ENCODE assay signal across 8 cellular contexts in the genomic region with DNA sequence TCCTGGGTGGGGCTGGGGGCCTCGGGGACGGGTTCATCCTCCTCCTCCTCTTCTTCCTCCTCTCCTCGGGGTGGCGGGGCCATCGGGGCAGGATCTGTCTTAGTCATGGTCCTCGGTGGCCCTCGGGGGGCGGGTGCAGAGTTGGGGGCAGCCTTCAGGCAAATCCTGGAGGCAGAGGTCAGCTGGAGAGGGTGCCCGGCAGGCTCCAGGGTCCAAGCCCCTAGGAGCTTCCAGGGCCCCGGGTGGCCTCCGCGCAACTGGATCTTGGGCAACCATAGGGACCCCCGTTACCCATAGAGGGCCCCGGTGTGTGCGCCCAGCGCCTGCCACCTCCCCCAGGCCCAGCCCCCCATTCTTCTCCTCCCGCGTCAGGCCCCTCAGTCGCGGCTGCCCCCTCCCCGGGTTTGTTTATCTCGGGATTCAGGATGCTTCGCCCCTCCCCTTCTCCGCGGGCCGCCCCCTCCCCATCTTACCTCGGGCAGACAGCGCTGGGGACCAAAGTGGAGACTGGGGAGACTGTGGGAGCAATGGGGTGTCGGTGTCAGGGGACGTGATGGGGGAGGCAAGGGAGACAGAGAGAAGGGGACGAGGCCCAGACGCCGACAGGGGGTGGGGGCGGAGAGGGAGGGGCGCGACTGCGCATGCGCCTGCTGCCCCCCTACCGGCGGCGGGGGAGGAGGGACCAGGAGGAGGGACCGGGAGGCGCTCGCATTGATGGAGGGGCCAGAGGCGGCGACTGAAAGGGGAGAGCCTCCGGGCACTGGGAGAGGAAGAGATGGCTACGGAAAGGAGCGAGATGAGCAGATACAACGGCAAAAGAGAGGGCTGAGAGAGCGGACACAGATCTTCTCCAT. TPM values are rescaled to one million over a fixed set of nuclear protein-coding genes. Genes with fewer than 3 reads are reported as not detected.
DNase-seq lines count a peak whose midpoint lies in the region; ATAC-seq, FAIRE-seq and TF ChIP-seq lines count a peak whose summit lies in the region.

A gene with protein sequence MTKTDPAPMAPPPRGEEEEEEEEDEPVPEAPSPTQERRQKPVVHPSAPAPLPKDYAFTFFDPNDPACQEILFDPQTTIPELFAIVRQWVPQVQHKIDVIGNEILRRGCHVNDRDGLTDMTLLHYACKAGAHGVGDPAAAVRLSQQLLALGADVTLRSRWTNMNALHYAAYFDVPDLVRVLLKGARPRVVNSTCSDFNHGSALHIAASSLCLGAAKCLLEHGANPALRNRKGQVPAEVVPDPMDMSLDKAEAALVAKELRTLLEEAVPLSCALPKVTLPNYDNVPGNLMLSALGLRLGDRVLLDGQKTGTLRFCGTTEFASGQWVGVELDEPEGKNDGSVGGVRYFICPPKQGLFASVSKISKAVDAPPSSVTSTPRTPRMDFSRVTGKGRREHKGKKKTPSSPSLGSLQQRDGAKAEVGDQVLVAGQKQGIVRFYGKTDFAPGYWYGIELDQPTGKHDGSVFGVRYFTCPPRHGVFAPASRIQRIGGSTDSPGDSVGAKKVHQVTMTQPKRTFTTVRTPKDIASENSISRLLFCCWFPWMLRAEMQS (minus strand): TSS at position 623 of the 854 bp plus-strand sequence. CDS start 516 bp downstream, at position 107.

- H3K27me3 ChIP-seq in BE2C (no peaks in the 10 kb centered on the region), endothelial cell of umbilical vein (ENCODE audit: control insufficient read depth in 2 of 2, insufficient read depth in 2 of 2, low read length in 2 of 2) (no peaks in the 10 kb centered on the region)

- H4K20me1 ChIP-seq in endothelial cell of umbilical vein (replicated peaks; ENCODE audit: control insufficient read depth, extremely low read depth, insufficient read depth, low read length): no peaks in the 10 kb centered on the region

- POLR2A ChIA-PET in activated CD4-positive, alpha-beta memory T cell treated with anti-CD3 and anti-CD28 coated beads, Interleukin-2, amount 10 ng/mL, durations not matched to agents 7 days and 5 days (lab: Charles Lee): no interaction called here
- POLR2A ChIA-PET in endothelial cell of umbilical vein (lab: Charles Lee): no interaction called here

- intact Hi-C loops in endothelial cell of umbilical vein (cut with micrococcal nuclease): loop anchor here (1.0 kb wide), 1 partner anchor 22 kb away; the partner anchor contains the start of genes THAP8 and WDR62

- no peaks in the 10 kb centered on the region for H3K9me3 ChIP-seq in BE2C
- no peaks in the 10 kb centered on the region for H3K9me3 ChIP-seq in endothelial cell of umbilical vein (replicated peaks; ENCODE audit: control insufficient read depth, insufficient read depth, low read length)

- H3K9ac ChIP-seq in endothelial cell of umbilical vein (replicated peaks; ENCODE audit: extremely low read depth, insufficient read depth, low read length): peak within 1 kb of the TSS; percentile 55

- no peaks in the 10 kb centered on the region for H3K9me3 Mint-ChIP-seq in activated CD4-positive, alpha-beta memory T cell treated with anti-CD3 and anti-CD28 coated beads, Interleukin-2, amount 10 ng/mL, durations not matched to agents 7 days and 5 days
- no peaks in the 10 kb centered on the region for H3K9me3 Mint-ChIP-seq in memory B cell

- no TSS peak for BruUV-seq in endothelial cell of umbilical vein (replicated peaks; lab: Mats Ljungman, UMichigan)

- ATAC-seq in memory B cell (ENCODE audit: low read depth) (no peak), HG03095 (IDR thresholded peaks at IDR 0.05; ENCODE audit: unreplicated experiment) (no peak)

- peak within 1 kb of the TSS; percentile 87 for H3K4me2 ChIP-seq in endothelial cell of umbilical vein (ENCODE audit: insufficient read depth, low read length)

- TF ChIP-seq CTCF in BE2C (IDR thresholded peaks at IDR 0.05; ENCODE audit: low read depth, low read length) (no peak), endothelial cell of umbilical vein (IDR thresholded peaks at IDR 0.05; ENCODE audit: extremely low read depth in 1 of 2, insufficient read depth in 1 of 2, low read depth in 1 of 2, low read length in 2 of 2) (no peak)

- H3K27ac ChIP-seq in endothelial cell of umbilical vein (ENCODE audit: insufficient read depth, low read depth, low read length): no peak within 1 kb of the TSS

- no peaks in the 10 kb centered on the region for H3K27me3 Mint-ChIP-seq in activated CD4-positive, alpha-beta memory T cell treated with anti-CD3 and anti-CD28 coated beads, Interleukin-2, amount 10 ng/mL, durations not matched to agents 7 days and 5 days
- H3K27me3 Mint-ChIP-seq in memory B cell: no peaks in the 10 kb centered on the region

- H3K27ac Mint-ChIP-seq in activated CD4-positive, alpha-beta memory T cell treated with anti-CD3 and anti-CD28 coated beads, Interleukin-2, amount 10 ng/mL, durations not matched to agents 7 days and 5 days: no peak within 1 kb of the TSS
- no peak within 1 kb of the TSS for H3K27ac Mint-ChIP-seq in memory B cell

- H2AFZ ChIP-seq in endothelial cell of umbilical vein (ENCODE audit: low read depth, low read length): peak within 1 kb of the TSS; percentile 98

- CTCF ChIA-PET in activated CD4-positive, alpha-beta memory T cell treated with anti-CD3 and anti-CD28 coated beads, Interleukin-2, amount 10 ng/mL, durations not matched to agents 7 days and 5 days (lab: Charles Lee): no interaction called here
- CTCF ChIA-PET in endothelial cell of umbilical vein (lab: Charles Lee): interaction anchor here (1.3 kb wide), 1 partner anchor 18 kb away, joined by 3 read pairs; the partner anchor contains the start of gene ALKBH6

- H3K4me3 Mint-ChIP-seq in activated CD4-positive, alpha-beta memory T cell treated with anti-CD3 and anti-CD28 coated beads, Interleukin-2, amount 10 ng/mL, durations not matched to agents 7 days and 5 days: peak within 1 kb of the TSS; percentile 29
- H3K4me3 Mint-ChIP-seq in memory B cell: peak within 1 kb of the TSS; percentile 16

- no peaks in the 10 kb centered on the region for H3K79me2 ChIP-seq in endothelial cell of umbilical vein (ENCODE audit: control insufficient read depth, insufficient read depth, low read length)

- peaks cover 13% of the 10 kb centered on the region for H3K36me3 Mint-ChIP-seq in activated CD4-positive, alpha-beta memory T cell treated with anti-CD3 and anti-CD28 coated beads, Interleukin-2, amount 10 ng/mL, durations not matched to agents 7 days and 5 days (ENCODE audit: low read depth)
- H3K36me3 Mint-ChIP-seq in memory B cell: peaks cover 31% of the 10 kb centered on the region

- FAIRE-seq in endothelial cell of umbilical vein (lab: Jason Lieb, UNC): peak; percentile 62

- no peak for TF ChIP-seq POLR2A in endothelial cell of umbilical vein (IDR thresholded peaks at IDR 0.05; ENCODE audit: low read depth, low read length)

- no peaks in the 10 kb centered on the region for H3K9me1 ChIP-seq in endothelial cell of umbilical vein (replicated peaks; ENCODE audit: control insufficient read depth, extremely low read depth, insufficient read depth, low read length)

- DNase-seq in BE2C (peak; percentile 86), endothelial cell of umbilical vein (ENCODE audit: low read depth, low spot score) (peak; percentile 64), memory B cell (ENCODE audit: low spot score in 2 of 2) (no peak), HuH-7 (ENCODE audit: low spot score) (no peak)
- DNase-seq in Jurkat, Clone E6-1 (ENCODE audit: low read depth, low spot score): peak; percentile 53
- no peak for DNase-seq in activated CD4-positive, alpha-beta memory T cell treated with anti-CD3 and anti-CD28 coated beads, Interleukin-2, amount 10 ng/mL, durations not matched to agents 7 days and 5 days
- peak; percentile 45 for DNase-seq in stimulated activated CD8-positive, alpha-beta memory T cell treated with anti-CD3 and anti-CD28 coated beads, Interleukin-12 subunit alpha, Interleukin-12 subunit beta, amount 100 ng/mL, for 4 hours (ENCODE audit: low read depth)

- dilution Hi-C loops in endothelial cell of umbilical vein (cut with MboI; ENCODE audit: extremely low pct_ligation_motif_present, low sequenced_read_pairs): no loop called here

- peaks cover 44% of the 10 kb centered on the region for H3K4me1 Mint-ChIP-seq in activated CD4-positive, alpha-beta memory T cell treated with anti-CD3 and anti-CD28 coated beads, Interleukin-2, amount 10 ng/mL, durations not matched to agents 7 days and 5 days
- H3K4me1 Mint-ChIP-seq in memory B cell: peaks cover 10% of the 10 kb centered on the region

- H3K36me3 ChIP-seq in BE2C (no peaks in the 10 kb centered on the region), endothelial cell of umbilical vein (ENCODE audit: control insufficient read depth in 2 of 2, extremely low read depth in 1 of 2, insufficient read depth in 2 of 2, low read length in 2 of 2) (peaks cover 0 to under 1% of the 10 kb centered on the region in 2 experiments)

- H3K4me3 ChIP-seq in BE2C (ENCODE audit: low read depth, low read length) (peak within 1 kb of the TSS; percentile 77), endothelial cell of umbilical vein (replicated peaks in 1 of 3; ENCODE audit: insufficient read depth in 1 of 3, low read depth in 1 of 3, low read length in 3 of 3) (peak within 1 kb of the TSS; percentile 63 to 88 (median 74))
- peak within 1 kb of the TSS; percentile 61 for H3K4me3 ChIP-seq in Jurkat, Clone E6-1 (ENCODE audit: low read length)

- H3K4me1 ChIP-seq in BE2C (peaks cover 9% of the 10 kb centered on the region; the same call in 1 of the 2 replicates), endothelial cell of umbilical vein (ENCODE audit: control insufficient read depth, extremely low read depth, insufficient read depth, low read length) (peaks cover 6% of the 10 kb centered on the region)

TF ChIP-seq in endothelial cell of umbilical vein, 7 proteins besides CTCF, POLR2A, EP300 and RAD21 (continues in another document):
- no peak for TF ChIP-seq FOS (IDR thresholded peaks at IDR 0.05; ENCODE audit: borderline replicate concordance, insufficient read depth, low read length)
- TF ChIP-seq, protein P1, sequence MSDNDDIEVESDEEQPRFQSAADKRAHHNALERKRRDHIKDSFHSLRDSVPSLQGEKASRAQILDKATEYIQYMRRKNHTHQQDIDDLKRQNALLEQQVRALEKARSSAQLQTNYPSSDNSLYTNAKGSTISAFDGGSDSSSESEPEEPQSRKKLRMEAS (IDR thresholded peaks at IDR 0.05; ENCODE audit: insufficient read depth, insufficient read length): no peak

RNA-seq across cellular contexts. Expression of the gene that starts here (rescaled TPM):
- polyA plus RNA-seq in BE2C (2012; ENCODE audit: insufficient read depth, insufficient read length, low read depth): 27.7 TPM
- polyA plus RNA-seq in Jurkat, Clone E6-1 (2012; ENCODE audit: insufficient read depth, insufficient read length): 5.3 TPM
- total RNA-seq in activated CD4-positive, alpha-beta memory T cell treated with anti-CD3 and anti-CD28 coated beads, Interleukin-2, amount 10 ng/mL, durations not matched to agents 7 days and 5 days: 1 to 10 TPM; 1.7 to 2.2 TPM
- total RNA-seq in endothelial cell of umbilical vein: 21.0 and 24.4 TPM in 2 replicates
- polyA plus RNA-seq in endothelial cell of umbilical vein: 4.7 and 7.0 TPM in 2 replicates
- 8.4 and 10.2 TPM in 2 replicates for polyA plus RNA-seq in endothelial cell of umbilical vein (2011; cell fraction: cytosol; rRNA removed)
- 6.9 and 9.2 TPM in 2 replicates for polyA plus RNA-seq in endothelial cell of umbilical vein (2011; cell fraction: nucleus; rRNA removed)
- polyA plus RNA-seq in endothelial cell of umbilical vein (2012): 27.5 and 38.3 TPM in 2 replicates
- 9.2 and 12.0 TPM in 2 replicates for polyA minus RNA-seq in endothelial cell of umbilical vein
- polyA minus RNA-seq in endothelial cell of umbilical vein (2011; cell fraction: cytosol; rRNA and poly(A)+ RNA removed): not detected
- polyA minus RNA-seq in endothelial cell of umbilical vein (2011; cell fraction: nucleus; rRNA and poly(A)+ RNA removed): 3.0 and 12.1 TPM in 2 replicates

Comparison
In these comparisons a context has a peak if more than half of its experiments do, and no peak if none do; other contexts are left out.
1. DNase-seq: peak in BE2C (single experiment), Jurkat, Clone E6-1 (single experiment), endothelial cell of umbilical vein (single experiment) and stimulated activated CD8-positive, alpha-beta memory T cell treated with anti-CD3 and anti-CD28 coated beads, Interleukin-12 subunit alpha, Interleukin-12 subunit beta, amount 100 ng/mL, for 4 hours (single experiment); none in activated CD4-positive, alpha-beta memory T cell treated with anti-CD3 and anti-CD28 coated beads, Interleukin-2, amount 10 ng/mL, durations not matched to agents 7 days and 5 days (single experiment), memory B cell (0 of 2) and HuH-7 (single experiment).
2. Peak in every context shown above with its lines, with median percentiles within 50 percentile points of each other: H3K4me3 ChIP-seq.